In the genomic region with DNA sequence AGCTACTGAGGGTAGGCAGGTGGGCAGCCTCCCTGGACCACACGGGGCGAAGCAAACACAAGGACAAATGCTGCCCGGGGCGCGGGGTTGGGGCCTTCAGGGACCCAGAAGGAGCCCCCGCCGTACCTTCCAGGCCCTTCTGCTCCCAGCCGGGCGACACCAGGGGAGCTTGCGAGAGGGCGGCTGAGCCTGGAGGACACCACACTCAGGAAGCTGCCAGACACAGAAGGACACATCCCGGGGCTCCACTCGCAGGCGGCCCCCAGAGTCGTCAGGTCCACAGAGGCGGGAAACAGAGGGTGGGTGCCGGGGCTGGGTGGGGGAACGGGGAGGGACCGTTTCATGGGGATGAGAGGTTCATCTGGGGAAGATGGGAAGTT, we compare ENCODE assay signal across 19 cellular contexts. TPM values are rescaled to one million over a fixed set of nuclear protein-coding genes. Genes with fewer than 3 reads are reported as not detected.
DNase-seq lines count a peak whose midpoint lies in the region; ATAC-seq and TF ChIP-seq lines count a peak whose summit lies in the region.
"Had no signal": no experiment of that assay in that cellular context is flagged by ENCODE, and none has a peak within 500 bp of the region (broad histone marks: within the 10 kb centered on the region; RNA-seq: fewer than 3 reads in every experiment).

No MANE protein-coding gene starts in this region.

- peak; percentile 65 for DNase-seq in Right ventricle myocardium inferior (ENCODE audit: missing footprints)
- no peak for DNase-seq in right atrium auricular region (ENCODE audit: low spot score)
- peak; percentile 32 for DNase-seq in CD14-positive monocyte (ENCODE audit: low spot score)
- peak in 2 of 3 donors; percentile 33 to 43 for DNase-seq in Peyer's patch
- no peak for DNase-seq in neuronal stem cell (ENCODE audit: low spot score)
- DNase-seq in stimulated activated CD4-positive, alpha-beta T cell treated with anti-CD3 and anti-CD28 coated beads, Interleukin-1b, Interleukin-23, amount 100 ng/mL, for 48 hours = no peak
- DNase-seq in NCI-H526 (lab: John Stamatoyannopoulos, UW) = no peak
- DNase-seq: COR-L47, DMS79, Kasumi-1, NCI-H1694, NCI-H2081, NCI-H2171 treated with DMSO at 0.1 percent for 48 hours, NCI-H524 treated with DMSO at 0.1 percent for 48 hours, OCI-M1, SIG-M5 had no signal

- no peak overlapping the region for H2BK12ac ChIP-seq in neuronal stem cell (ENCODE audit: low read length)

- TF ChIP-seq CTCF in right atrium auricular region (IDR thresholded peaks at IDR 0.05) (no peak), CD14-positive monocyte (IDR thresholded peaks at IDR 0.05) (no peak), Peyer's patch (IDR thresholded peaks at IDR 0.05) (no peak)

- H3K4me2 ChIP-seq in neuronal stem cell (ENCODE audit: insufficient read depth, low read length, poor library complexity, severe bottlenecking) = no peak overlapping the region

- peaks cover 38 to 69% of the 10 kb centered on the region in 2 donors for H3K36me3 Mint-ChIP-seq in CD14-positive monocyte

- ATAC-seq in Right ventricle myocardium inferior (no peak), GM19023 (IDR thresholded peaks at IDR 0.05; ENCODE audit: unreplicated experiment) (no peak)

- H2BK15ac ChIP-seq in neuronal stem cell (ENCODE audit: low read length) = no peak overlapping the region

- H3K4me1 Mint-ChIP-seq in CD14-positive monocyte = peaks cover 17% of the 10 kb centered on the region

- no peak overlapping the region for H4K8ac ChIP-seq in neuronal stem cell (ENCODE audit: low read depth, low read length)

- intact Hi-C loops in Right ventricle myocardium inferior (cut with DNase I) (loop anchor here (5.0 kb wide), 1 partner anchor 48 kb away; no protein-coding TSS in a partner anchor), CD14-positive monocyte (cut with micrococcal nuclease) (no loop called here)

- H3K27me3 ChIP-seq in right atrium auricular region (no peaks in the 10 kb centered on the region), Peyer's patch (no peaks in the 10 kb centered on the region), neuronal stem cell (ENCODE audit: control insufficient read depth in 3 of 3, insufficient read depth in 3 of 3, low read depth in 1 of 3, low read length in 3 of 3) (no peaks in the 10 kb centered on the region)

- no peak overlapping the region for H3K4me3 Mint-ChIP-seq in CD14-positive monocyte
- H3K4me3 Mint-ChIP-seq: CD4-positive, alpha-beta T cell; H9 had no signal

- no peak overlapping the region for H3K4ac ChIP-seq in neuronal stem cell (ENCODE audit: low read length)

- H3K4me3 ChIP-seq in right atrium auricular region (no peak overlapping the region), Peyer's patch (no peak overlapping the region), neuronal stem cell (ENCODE audit: low read length in 2 of 2) (no peak overlapping the region)

- H3K27ac Mint-ChIP-seq in CD14-positive monocyte = peak overlapping the region in 1 of 7 donors; percentile 53
- H3K27ac Mint-ChIP-seq: CD4-positive, alpha-beta T cell; H9 had no signal

- no peaks in the 10 kb centered on the region for H3K9me3 Mint-ChIP-seq in CD14-positive monocyte
- H3K9me3 Mint-ChIP-seq: CD4-positive, alpha-beta T cell; H9 had no signal

- WGBS in neuronal stem cell (ENCODE audit: extremely low coverage in 2 of 2, insufficient read length in 2 of 2, insufficient replicate concordance in 1 of 2), 2 donors = no CpG with 5 or more reads among the region's 19 CpGs

- no peaks in the 10 kb centered on the region for H3K27me3 Mint-ChIP-seq in CD14-positive monocyte (ENCODE audit: low read depth in 3 of 3)
- H3K27me3 Mint-ChIP-seq: CD4-positive, alpha-beta T cell had no signal

- H3K36me3 ChIP-seq in right atrium auricular region (peaks cover 9% of the 10 kb centered on the region), Peyer's patch (peaks cover 0 to 5% (median 0%) of the 10 kb centered on the region in 3 donors), neuronal stem cell (replicated peaks in 1 of 2; ENCODE audit: control insufficient read depth in 2 of 2, insufficient read depth in 2 of 2, low read length in 2 of 2) (no peaks in the 10 kb centered on the region)

- H3K79me1 ChIP-seq in neuronal stem cell (ENCODE audit: low read depth, low read length) = peaks cover 13% of the 10 kb centered on the region

- peak overlapping the region; percentile 52 for H3K18ac ChIP-seq in neuronal stem cell (ENCODE audit: low read length)

- no peak overlapping the region for H2BK120ac ChIP-seq in neuronal stem cell (ENCODE audit: low read depth, low read length)

- H2BK5ac ChIP-seq in neuronal stem cell (ENCODE audit: low read length) = no peak overlapping the region

- no peak overlapping the region for H3K23ac ChIP-seq in neuronal stem cell (ENCODE audit: low read depth, low read length, poor library complexity)

- H2AFZ ChIP-seq in neuronal stem cell (ENCODE audit: low read length) = no peak overlapping the region

- no peak overlapping the region for H4K91ac ChIP-seq in neuronal stem cell (ENCODE audit: low read depth, low read length, poor library complexity)

- H3K4me1 ChIP-seq in right atrium auricular region (peaks cover 0 to 21% of the 10 kb centered on the region in 2 donors), Peyer's patch (no peaks in the 10 kb centered on the region), neuronal stem cell (ENCODE audit: control insufficient read depth in 2 of 2, insufficient read depth in 1 of 2, low read depth in 1 of 2, low read length in 2 of 2) (peaks cover 5 to 16% of the 10 kb centered on the region in 2 donors)

- TF ChIP-seq POLR2A in Peyer's patch (IDR thresholded peaks at IDR 0.05) = no peak

- peak overlapping the region; percentile 21 for H3K14ac ChIP-seq in neuronal stem cell (ENCODE audit: low read length)

- H2AK5ac ChIP-seq in neuronal stem cell (ENCODE audit: low read depth, low read length) = peak overlapping the region; percentile 90

- H3K27ac ChIP-seq in right atrium auricular region (no peak overlapping the region), Peyer's patch (no peak overlapping the region), neuronal stem cell (replicated peaks; ENCODE audit: low read length) (no peak overlapping the region)

- H3K9me3 ChIP-seq in right atrium auricular region (no peaks in the 10 kb centered on the region), Peyer's patch (no peaks in the 10 kb centered on the region), neuronal stem cell (replicated peaks in 1 of 2; ENCODE audit: control insufficient read depth in 2 of 2, insufficient read depth in 1 of 2, low read depth in 1 of 2, low read length in 2 of 2) (peaks cover 5 to 7% of the 10 kb centered on the region in 2 donors)

- no peak overlapping the region for H3K9ac ChIP-seq in neuronal stem cell (ENCODE audit: low read depth, low read length, poor library complexity)

RNA-seq across cellular contexts. Expression of a gene that starts 58.5 kb away (rescaled TPM):
- 119 TPM for total RNA-seq in Right ventricle myocardium inferior
- 10 to 100 TPM; 58.6 to 76.9 TPM for total RNA-seq in right atrium auricular region
- 10 to 100 TPM; 35.8 to 52.5 TPM for polyA plus RNA-seq in CD14-positive monocyte
- 10 to 100 TPM; 23.1 to 64.3 (median 43.9) TPM for total RNA-seq in Peyer's patch
- polyA plus RNA-seq in neuronal stem cell (2013, experiment 1 of 2) = 44.5 TPM
- 42.3 TPM for polyA plus RNA-seq in neuronal stem cell (2013, experiment 2 of 2)

Comparison
In these comparisons a context has a peak if more than half of its experiments do, and no peak if none do; other contexts are left out.
1. DNase-seq: peak in Right ventricle myocardium inferior (single experiment), CD14-positive monocyte (single experiment) and Peyer's patch (2 of 3); none in right atrium auricular region (single experiment), neuronal stem cell (single experiment), stimulated activated CD4-positive, alpha-beta T cell treated with anti-CD3 and anti-CD28 coated beads, Interleukin-1b, Interleukin-23, amount 100 ng/mL, for 48 hours (single experiment) and NCI-H526 (0 of 2).